ENCODE assay signal across 8 cellular contexts in genomic region chr1:149708192-149708853, GRCh38.
DNase-seq lines count a peak whose midpoint lies in the region; ATAC-seq and TF ChIP-seq lines count a peak whose summit lies in the region.
"Not testable (repeated sequence)": the region's sequence is repeated elsewhere in the genome, so short reads cannot be mapped to it uniquely, and the experiment has no call there.

No MANE protein-coding gene starts in this region.

- peak overlapping the region in 6 of 11 experiments; percentile 30 to 61 (median 43); a peak in 8 of 22 replicates for H3K4me2 ChIP-seq in BLaER1 treated with 17β-estradiol and CSF1 and Interleukin-3, amounts not matched to agents 10 nM and 100 nM
- H3K4me2 ChIP-seq in PC-3 (ENCODE audit: low read length), result not testable (repeated sequence)

- not testable (repeated sequence) for H3K9me3 ChIP-seq in BLaER1 treated with 17β-estradiol and CSF1 and Interleukin-3, amounts not matched to agents 10 nM and 100 nM (replicated peaks in 1 of 11); PC-3 (ENCODE audit: low read length); liver (ENCODE audit: control insufficient read depth in 4 of 4, low read length in 3 of 4)

- H3K9me2 ChIP-seq in PC-3 (replicated peaks; ENCODE audit: low read length), result not testable (repeated sequence)

- H3K4me1 ChIP-seq in BLaER1 treated with 17β-estradiol and CSF1 and Interleukin-3, amounts not matched to agents 10 nM and 100 nM; PC-3 (ENCODE audit: insufficient read depth, low read length); liver (ENCODE audit: control insufficient read depth in 4 of 4, insufficient read depth in 4 of 4, low read length in 3 of 4): not testable (repeated sequence)

- H3K36me3 ChIP-seq in BLaER1 treated with 17β-estradiol and CSF1 and Interleukin-3, amounts not matched to agents 10 nM and 100 nM; PC-3 (ENCODE audit: low read depth, low read length); liver (ENCODE audit: control insufficient read depth in 4 of 4, insufficient read depth in 3 of 4, low read depth in 1 of 4, low read length in 3 of 4): not testable (repeated sequence)

- peak overlapping the region in 6 of 10 experiments; percentile 28 to 42 (median 37); a peak in 5 of 20 replicates for H3K4me3 ChIP-seq in BLaER1 treated with 17β-estradiol and CSF1 and Interleukin-3, amounts not matched to agents 10 nM and 100 nM
- not testable (repeated sequence) for H3K4me3 ChIP-seq in PC-3 (ENCODE audit: low read length); liver (ENCODE audit: low read depth in 1 of 3, low read length in 3 of 3)

- TSS peak; percentile 100 for BruUV-seq in PC-3 (replicated peaks; lab: Mats Ljungman, UMichigan)

- intact Hi-C loops in PC-3 (cut with micrococcal nuclease), result not testable (repeated sequence)

- H3K79me2 ChIP-seq in PC-3 (ENCODE audit: low read length), result not testable (repeated sequence)

- not testable (repeated sequence) for TF ChIP-seq RAD21 in liver (IDR thresholded peaks at IDR 0.05)

- CTCF ChIA-PET in PC-3 (lab: Charles Lee), result not testable (repeated sequence)

- 11% methylated on average over 12 of the region's 22 CpGs for WGBS in liver

- not testable (repeated sequence) for H3K9ac ChIP-seq in BLaER1 treated with 17β-estradiol and CSF1 and Interleukin-3, amounts not matched to agents 10 nM and 100 nM; PC-3 (ENCODE audit: low read length); liver (ENCODE audit: low read depth in 1 of 2, low read length in 2 of 2)

- not testable (repeated sequence) for H2AFZ ChIP-seq in PC-3 (ENCODE audit: low read length)

- POLR2A ChIA-PET in PC-3 (lab: Charles Lee; ENCODE audit: unreplicated experiment), result not testable (repeated sequence)

- H4K20me1 ChIP-seq in BLaER1 treated with 17β-estradiol and CSF1 and Interleukin-3, amounts not matched to agents 10 nM and 100 nM; PC-3 (ENCODE audit: low read length): not testable (repeated sequence)

- peak; percentile 49 for DNase-seq in HS-27A (ENCODE audit: low read depth)
- DNase-seq in PC-3, result peak; percentile 81
- peak; percentile 17 for DNase-seq in activated CD8-positive, alpha-beta memory T cell treated with anti-CD3 and anti-CD28 coated beads, Interleukin-2, amount 50 U/mL, for 1 hour (ENCODE audit: extremely low read depth)
- DNase-seq in dermis microvascular lymphatic vessel endothelial cell (ENCODE audit: low read depth in 2 of 2), result peak; percentile 45 to 76
- DNase-seq in stimulated activated CD4-positive, alpha-beta T cell treated with anti-CD3 and anti-CD28 coated beads, Interleukin-2, amount 100 ng/mL, for 24 hours, result peak; percentile 52 to 73

- ATAC-seq in GM19468 (IDR thresholded peaks at IDR 0.05; ENCODE audit: extremely low read depth, unreplicated experiment), result peak; percentile 37
- peak; percentile 98 for ATAC-seq in PC-3

- not testable (repeated sequence) for H3K27me3 ChIP-seq in BLaER1 treated with 17β-estradiol and CSF1 and Interleukin-3, amounts not matched to agents 10 nM and 100 nM; PC-3 (ENCODE audit: low read length); liver (ENCODE audit: control insufficient read depth in 4 of 4, insufficient read depth in 4 of 4, low read length in 3 of 4)

- H3K27ac ChIP-seq in BLaER1 treated with 17β-estradiol and CSF1 and Interleukin-3, amounts not matched to agents 10 nM and 100 nM; PC-3 (ENCODE audit: low read length); liver (ENCODE audit: low read depth in 1 of 2, low read length in 2 of 2): not testable (repeated sequence)

- H3F3A ChIP-seq in PC-3 (ENCODE audit: low read length, unreplicated experiment), result not testable (repeated sequence)

- not testable (repeated sequence) for TF ChIP-seq CTCF in PC-3 (conservative IDR thresholded peaks at IDR 0.05; ENCODE audit: low read depth, low read length); liver (IDR thresholded peaks at IDR 0.05; ENCODE audit: low read depth, low read length, missing input control)

TF ChIP-seq in liver, 16 proteins besides CTCF, POLR2A, EP300 and RAD21:
- TF ChIP-seq HNF4A (conservative IDR thresholded peaks at IDR 0.05), result peak in 1 of 2 donors; percentile 6
- TF ChIP-seq ATF3 (IDR thresholded peaks at IDR 0.05), result peak; percentile 99
- TF ChIP-seq RXRA (IDR thresholded peaks at IDR 0.05), result peak in 1 of 2 donors; percentile 37

Comparison
In these comparisons a context has a peak if more than half of its experiments do, and no peak if none do; other contexts are left out.
1. DNase-seq: peak in every context shown above with its lines; median percentile 81 in PC-3; 62 in stimulated activated CD4-positive, alpha-beta T cell treated with anti-CD3 and anti-CD28 coated beads, Interleukin-2, amount 100 ng/mL, for 24 hours; 60 in dermis microvascular lymphatic vessel endothelial cell; 49 in HS-27A; 17 in activated CD8-positive, alpha-beta memory T cell treated with anti-CD3 and anti-CD28 coated beads, Interleukin-2, amount 50 U/mL, for 1 hour.